In the genomic region with DNA sequence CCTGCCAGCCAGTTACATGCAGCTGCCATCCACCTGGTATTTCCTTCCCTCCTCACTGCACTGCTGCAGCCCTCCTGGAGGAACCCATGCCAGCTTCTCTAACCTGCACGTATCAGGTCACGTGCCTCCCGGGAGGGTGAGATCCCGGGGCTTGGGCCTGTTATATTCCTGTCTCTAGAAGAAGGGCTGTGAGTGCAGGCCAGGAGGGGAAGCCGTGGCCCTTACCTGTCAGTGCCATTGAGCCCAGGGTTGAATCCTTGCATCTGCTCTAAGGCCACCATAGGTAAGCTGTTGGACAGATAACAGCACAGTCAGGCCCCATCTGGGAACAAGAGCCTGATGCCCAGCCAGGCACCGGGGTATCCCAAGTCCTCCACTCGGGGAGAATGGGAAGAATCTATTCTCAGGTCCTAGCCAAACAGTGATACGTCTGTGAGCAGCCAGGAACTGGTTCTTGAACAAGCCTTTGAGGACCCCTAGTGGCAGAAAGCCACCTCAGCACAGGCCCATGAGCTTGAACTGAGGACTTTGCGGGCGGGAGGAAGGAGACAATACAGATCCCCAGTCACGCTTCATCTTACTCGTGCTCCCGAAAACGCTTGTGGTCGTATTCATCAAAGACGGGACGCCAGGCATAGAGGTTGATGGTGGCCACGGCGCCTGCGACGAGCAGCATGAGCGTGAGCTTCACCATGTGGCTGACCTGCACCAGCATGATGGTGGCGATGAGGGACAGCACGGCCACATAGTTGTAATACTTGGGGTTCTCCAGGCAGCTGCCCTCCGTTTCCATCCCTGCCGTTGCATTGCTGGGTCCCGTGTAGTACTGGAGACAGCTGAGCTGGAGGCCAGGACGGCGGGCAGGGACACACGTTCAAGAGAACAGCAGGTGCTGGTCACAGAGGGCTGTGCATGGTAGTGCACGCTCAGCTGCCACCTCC, we compare ENCODE assay signal across 1 cellular context.
TF ChIP-seq lines count a peak whose summit lies in the region.

No MANE protein-coding gene starts in this region.

TF ChIP-seq in HepG2, 621 proteins besides CTCF, POLR2A, EP300 and RAD21 (continued from another document and continues in another):
- TF ChIP-seq, protein P1, sequence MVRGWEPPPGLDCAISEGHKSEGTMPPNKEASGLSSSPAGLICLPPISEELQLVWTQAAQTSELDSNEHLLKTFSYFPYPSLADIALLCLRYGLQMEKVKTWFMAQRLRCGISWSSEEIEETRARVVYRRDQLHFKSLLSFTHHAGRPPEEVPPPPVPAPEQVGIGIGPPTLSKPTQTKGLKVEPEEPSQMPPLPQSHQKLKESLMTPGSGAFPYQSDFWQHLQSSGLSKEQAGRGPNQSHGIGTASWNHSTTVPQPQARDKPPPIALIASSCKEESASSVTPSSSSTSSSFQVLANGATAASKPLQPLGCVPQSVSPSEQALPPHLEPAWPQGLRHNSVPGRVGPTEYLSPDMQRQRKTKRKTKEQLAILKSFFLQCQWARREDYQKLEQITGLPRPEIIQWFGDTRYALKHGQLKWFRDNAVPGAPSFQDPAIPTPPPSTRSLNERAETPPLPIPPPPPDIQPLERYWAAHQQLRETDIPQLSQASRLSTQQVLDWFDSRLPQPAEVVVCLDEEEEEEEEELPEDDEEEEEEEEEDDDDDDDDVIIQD (CRISPR knock-in tag; IDR thresholded peaks at IDR 0.05; ENCODE audit: low read depth): no peak; the same call in 1 of the 2 replicates
- no peak for TF ChIP-seq FOSL2 (CRISPR knock-in tag; IDR thresholded peaks at IDR 0.05)
- TF ChIP-seq KAT7 (CRISPR knock-in tag; IDR thresholded peaks at IDR 0.05; ENCODE audit: borderline replicate concordance): no peak
- peak; percentile 66; the same call in 1 of the 2 replicates for TF ChIP-seq NFKB2 (CRISPR knock-in tag; IDR thresholded peaks at IDR 0.05; ENCODE audit: borderline replicate concordance)
- no peak for TF ChIP-seq ZNF850 (CRISPR knock-in tag; conservative IDR thresholded peaks at IDR 0.05)
- peak; percentile 62; the same call in 1 of the 2 replicates for TF ChIP-seq ZNF83 (CRISPR knock-in tag; IDR thresholded peaks at IDR 0.05; ENCODE audit: borderline replicate concordance)
- no peak for TF ChIP-seq HMG20A (CRISPR knock-in tag; IDR thresholded peaks at IDR 0.05; ENCODE audit: borderline replicate concordance)
- no peak for TF ChIP-seq ZNF496 (CRISPR knock-in tag; IDR thresholded peaks at IDR 0.05; ENCODE audit: insufficient replicate concordance)
- TF ChIP-seq, protein P2, sequence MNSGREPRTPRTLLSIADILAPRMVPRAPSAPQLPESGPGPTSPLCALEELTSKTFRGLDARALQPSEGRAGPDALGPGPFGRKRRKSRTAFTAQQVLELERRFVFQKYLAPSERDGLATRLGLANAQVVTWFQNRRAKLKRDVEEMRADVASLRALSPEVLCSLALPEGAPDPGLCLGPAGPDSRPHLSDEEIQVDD (CRISPR knock-in tag; IDR thresholded peaks at IDR 0.05; ENCODE audit: borderline replicate concordance): no peak
- no peak for TF ChIP-seq ZSCAN22 (CRISPR knock-in tag; IDR thresholded peaks at IDR 0.05)
- no peak for TF ChIP-seq ZBTB3 (CRISPR knock-in tag; IDR thresholded peaks at IDR 0.05; ENCODE audit: borderline replicate concordance, low read depth)
- TF ChIP-seq SKI (IDR thresholded peaks at IDR 0.05; ENCODE audit: partially characterized antibody): no peak
- TF ChIP-seq SAP130 (CRISPR knock-in tag; IDR thresholded peaks at IDR 0.05; ENCODE audit: low read depth): 0 out of 2 replicates have a peak, but pooled peaks have one; percentile 21
- no peak for TF ChIP-seq ZNF160 (CRISPR knock-in tag; IDR thresholded peaks at IDR 0.05)
- no peak for TF ChIP-seq ZNF430 (CRISPR knock-in tag; IDR thresholded peaks at IDR 0.05)
- TF ChIP-seq ZNF12 (CRISPR knock-in tag; IDR thresholded peaks at IDR 0.05): no peak
- no peak for TF ChIP-seq LCORL (IDR thresholded peaks at IDR 0.05)
- TF ChIP-seq LCORL (CRISPR knock-in tag; IDR thresholded peaks at IDR 0.05): no peak
- TF ChIP-seq ATAD3A (CRISPR knock-in tag; IDR thresholded peaks at IDR 0.05): no peak
- TF ChIP-seq ZNF121 (CRISPR knock-in tag; IDR thresholded peaks at IDR 0.05): no peak
- no peak for TF ChIP-seq ZSCAN21 (CRISPR knock-in tag; IDR thresholded peaks at IDR 0.05; ENCODE audit: borderline replicate concordance)
- TF ChIP-seq ZNF674 (CRISPR knock-in tag; IDR thresholded peaks at IDR 0.05; ENCODE audit: low read depth): no peak
- no peak for TF ChIP-seq NFYC (CRISPR knock-in tag; IDR thresholded peaks at IDR 0.05)
- peak; percentile 51; the same call in 1 of the 2 replicates for TF ChIP-seq KDM5A (IDR thresholded peaks at IDR 0.05; ENCODE audit: borderline replicate concordance, low read length)
- no peak for TF ChIP-seq HHEX (CRISPR knock-in tag; IDR thresholded peaks at IDR 0.05)
- no peak for TF ChIP-seq ZNF746 (CRISPR knock-in tag; IDR thresholded peaks at IDR 0.05)
- TF ChIP-seq MIER2 (CRISPR knock-in tag; IDR thresholded peaks at IDR 0.05): no peak
- TF ChIP-seq ZNF737 (CRISPR knock-in tag; IDR thresholded peaks at IDR 0.05; ENCODE audit: borderline replicate concordance): no peak
- TF ChIP-seq, protein P3, sequence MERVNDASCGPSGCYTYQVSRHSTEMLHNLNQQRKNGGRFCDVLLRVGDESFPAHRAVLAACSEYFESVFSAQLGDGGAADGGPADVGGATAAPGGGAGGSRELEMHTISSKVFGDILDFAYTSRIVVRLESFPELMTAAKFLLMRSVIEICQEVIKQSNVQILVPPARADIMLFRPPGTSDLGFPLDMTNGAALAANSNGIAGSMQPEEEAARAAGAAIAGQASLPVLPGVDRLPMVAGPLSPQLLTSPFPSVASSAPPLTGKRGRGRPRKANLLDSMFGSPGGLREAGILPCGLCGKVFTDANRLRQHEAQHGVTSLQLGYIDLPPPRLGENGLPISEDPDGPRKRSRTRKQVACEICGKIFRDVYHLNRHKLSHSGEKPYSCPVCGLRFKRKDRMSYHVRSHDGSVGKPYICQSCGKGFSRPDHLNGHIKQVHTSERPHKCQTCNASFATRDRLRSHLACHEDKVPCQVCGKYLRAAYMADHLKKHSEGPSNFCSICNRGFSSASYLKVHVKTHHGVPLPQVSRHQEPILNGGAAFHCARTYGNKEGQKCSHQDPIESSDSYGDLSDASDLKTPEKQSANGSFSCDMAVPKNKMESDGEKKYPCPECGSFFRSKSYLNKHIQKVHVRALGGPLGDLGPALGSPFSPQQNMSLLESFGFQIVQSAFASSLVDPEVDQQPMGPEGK (CRISPR knock-in tag; IDR thresholded peaks at IDR 0.05): 0 out of 2 replicates have a peak, but pooled peaks have one; percentile 12
- no peak for TF ChIP-seq CHD4 (IDR thresholded peaks at IDR 0.05; ENCODE audit: borderline replicate concordance, low read length)
- no peak; the same call in 1 of the 2 replicates for TF ChIP-seq ARNTL (CRISPR knock-in tag; IDR thresholded peaks at IDR 0.05)
- TF ChIP-seq ETV6 (CRISPR knock-in tag; conservative IDR thresholded peaks at IDR 0.05): no peak
- TF ChIP-seq, protein P4, sequence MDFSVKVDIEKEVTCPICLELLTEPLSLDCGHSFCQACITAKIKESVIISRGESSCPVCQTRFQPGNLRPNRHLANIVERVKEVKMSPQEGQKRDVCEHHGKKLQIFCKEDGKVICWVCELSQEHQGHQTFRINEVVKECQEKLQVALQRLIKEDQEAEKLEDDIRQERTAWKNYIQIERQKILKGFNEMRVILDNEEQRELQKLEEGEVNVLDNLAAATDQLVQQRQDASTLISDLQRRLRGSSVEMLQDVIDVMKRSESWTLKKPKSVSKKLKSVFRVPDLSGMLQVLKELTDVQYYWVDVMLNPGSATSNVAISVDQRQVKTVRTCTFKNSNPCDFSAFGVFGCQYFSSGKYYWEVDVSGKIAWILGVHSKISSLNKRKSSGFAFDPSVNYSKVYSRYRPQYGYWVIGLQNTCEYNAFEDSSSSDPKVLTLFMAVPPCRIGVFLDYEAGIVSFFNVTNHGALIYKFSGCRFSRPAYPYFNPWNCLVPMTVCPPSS (IDR thresholded peaks at IDR 0.05): no peak
- TF ChIP-seq GTF3A (CRISPR knock-in tag; conservative IDR thresholded peaks at IDR 0.05): 0 out of 2 replicates have a peak, but pooled peaks have one; percentile 39
- TF ChIP-seq ARNT (IDR thresholded peaks at IDR 0.05): no peak
- TF ChIP-seq SSRP1 (CRISPR knock-in tag; IDR thresholded peaks at IDR 0.05): no peak
- TF ChIP-seq ZNF772 (CRISPR knock-in tag; IDR thresholded peaks at IDR 0.05): no peak
- TF ChIP-seq, protein P5, sequence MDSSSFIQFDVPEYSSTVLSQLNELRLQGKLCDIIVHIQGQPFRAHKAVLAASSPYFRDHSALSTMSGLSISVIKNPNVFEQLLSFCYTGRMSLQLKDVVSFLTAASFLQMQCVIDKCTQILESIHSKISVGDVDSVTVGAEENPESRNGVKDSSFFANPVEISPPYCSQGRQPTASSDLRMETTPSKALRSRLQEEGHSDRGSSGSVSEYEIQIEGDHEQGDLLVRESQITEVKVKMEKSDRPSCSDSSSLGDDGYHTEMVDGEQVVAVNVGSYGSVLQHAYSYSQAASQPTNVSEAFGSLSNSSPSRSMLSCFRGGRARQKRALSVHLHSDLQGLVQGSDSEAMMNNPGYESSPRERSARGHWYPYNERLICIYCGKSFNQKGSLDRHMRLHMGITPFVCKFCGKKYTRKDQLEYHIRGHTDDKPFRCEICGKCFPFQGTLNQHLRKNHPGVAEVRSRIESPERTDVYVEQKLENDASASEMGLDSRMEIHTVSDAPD (CRISPR knock-in tag; IDR thresholded peaks at IDR 0.05): no peak
- no peak for TF ChIP-seq HMGA1 (CRISPR knock-in tag; conservative IDR thresholded peaks at IDR 0.05)
- peak; percentile 46; the same call in 1 of the 2 replicates for TF ChIP-seq ZNF709 (CRISPR knock-in tag; IDR thresholded peaks at IDR 0.05)
- no peak for TF ChIP-seq ZNF562 (CRISPR knock-in tag; IDR thresholded peaks at IDR 0.05; ENCODE audit: borderline replicate concordance)
- TF ChIP-seq ZNF629 (CRISPR knock-in tag; conservative IDR thresholded peaks at IDR 0.05): 0 out of 2 replicates have a peak, but pooled peaks have one; percentile 18
- no peak for TF ChIP-seq ZNF777 (CRISPR knock-in tag; IDR thresholded peaks at IDR 0.05)
- TF ChIP-seq, protein P6, sequence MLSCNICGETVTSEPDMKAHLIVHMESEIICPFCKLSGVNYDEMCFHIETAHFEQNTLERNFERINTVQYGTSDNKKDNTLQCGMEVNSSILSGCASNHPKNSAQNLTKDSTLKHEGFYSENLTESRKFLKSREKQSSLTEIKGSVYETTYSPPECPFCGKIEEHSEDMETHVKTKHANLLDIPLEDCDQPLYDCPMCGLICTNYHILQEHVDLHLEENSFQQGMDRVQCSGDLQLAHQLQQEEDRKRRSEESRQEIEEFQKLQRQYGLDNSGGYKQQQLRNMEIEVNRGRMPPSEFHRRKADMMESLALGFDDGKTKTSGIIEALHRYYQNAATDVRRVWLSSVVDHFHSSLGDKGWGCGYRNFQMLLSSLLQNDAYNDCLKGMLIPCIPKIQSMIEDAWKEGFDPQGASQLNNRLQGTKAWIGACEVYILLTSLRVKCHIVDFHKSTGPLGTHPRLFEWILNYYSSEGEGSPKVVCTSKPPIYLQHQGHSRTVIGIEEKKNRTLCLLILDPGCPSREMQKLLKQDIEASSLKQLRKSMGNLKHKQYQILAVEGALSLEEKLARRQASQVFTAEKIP (CRISPR knock-in tag; IDR thresholded peaks at IDR 0.05; ENCODE audit: borderline replicate concordance): no peak
- TF ChIP-seq ZBTB8A (CRISPR knock-in tag; IDR thresholded peaks at IDR 0.05; ENCODE audit: borderline replicate concordance, low read depth): no peak
- TF ChIP-seq PRPF4 (IDR thresholded peaks at IDR 0.05; ENCODE audit: low read depth, low read length, poor library complexity, severe bottlenecking): no peak
- TF ChIP-seq, protein P7, sequence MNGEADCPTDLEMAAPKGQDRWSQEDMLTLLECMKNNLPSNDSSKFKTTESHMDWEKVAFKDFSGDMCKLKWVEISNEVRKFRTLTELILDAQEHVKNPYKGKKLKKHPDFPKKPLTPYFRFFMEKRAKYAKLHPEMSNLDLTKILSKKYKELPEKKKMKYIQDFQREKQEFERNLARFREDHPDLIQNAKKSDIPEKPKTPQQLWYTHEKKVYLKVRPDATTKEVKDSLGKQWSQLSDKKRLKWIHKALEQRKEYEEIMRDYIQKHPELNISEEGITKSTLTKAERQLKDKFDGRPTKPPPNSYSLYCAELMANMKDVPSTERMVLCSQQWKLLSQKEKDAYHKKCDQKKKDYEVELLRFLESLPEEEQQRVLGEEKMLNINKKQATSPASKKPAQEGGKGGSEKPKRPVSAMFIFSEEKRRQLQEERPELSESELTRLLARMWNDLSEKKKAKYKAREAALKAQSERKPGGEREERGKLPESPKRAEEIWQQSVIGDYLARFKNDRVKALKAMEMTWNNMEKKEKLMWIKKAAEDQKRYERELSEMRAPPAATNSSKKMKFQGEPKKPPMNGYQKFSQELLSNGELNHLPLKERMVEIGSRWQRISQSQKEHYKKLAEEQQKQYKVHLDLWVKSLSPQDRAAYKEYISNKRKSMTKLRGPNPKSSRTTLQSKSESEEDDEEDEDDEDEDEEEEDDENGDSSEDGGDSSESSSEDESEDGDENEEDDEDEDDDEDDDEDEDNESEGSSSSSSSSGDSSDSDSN (CRISPR knock-in tag; IDR thresholded peaks at IDR 0.05): no peak; the same call in 1 of the 2 replicates
- TF ChIP-seq ZNF383 (CRISPR knock-in tag; IDR thresholded peaks at IDR 0.05; ENCODE audit: borderline replicate concordance): no peak
- TF ChIP-seq ZNF780A (CRISPR knock-in tag; IDR thresholded peaks at IDR 0.05): peak; percentile 68; the same call in 1 of the 2 replicates
- TF ChIP-seq AKAP8 (CRISPR knock-in tag; IDR thresholded peaks at IDR 0.05): peak; percentile 91; the same call in 1 of the 2 replicates
- TF ChIP-seq SOX6 (IDR thresholded peaks at IDR 0.05): no peak
- TF ChIP-seq SOX6 (CRISPR knock-in tag; IDR thresholded peaks at IDR 0.05): peak; percentile 39; the same call in 1 of the 2 replicates
